ENCODE assay signal across 28 cellular contexts in genomic region chr7:143048827-143049226, GRCh38. TPM values are rescaled to one million over a fixed set of nuclear protein-coding genes. Genes with fewer than 3 reads are reported as not detected.
A peak's percentile ranks its signal among the peaks of the same experiment; 100 is the strongest.
DNase-seq lines count a peak whose midpoint lies in the region; ATAC-seq and TF ChIP-seq lines count a peak whose summit lies in the region.
"Had no signal": no experiment of that assay in that cellular context is flagged by ENCODE, and none has a peak within 500 bp of the region (broad histone marks: within the 10 kb centered on the region; RNA-seq: fewer than 3 reads in every experiment).

No MANE protein-coding gene starts in this region.

- no peaks in the 10 kb centered on the region for H3K36me3 Mint-ChIP-seq in activated T-cell treated with anti-CD3 and anti-CD28 coated beads, Interleukin-2, amount 50 U/mL, for 72 hours (ENCODE audit: insufficient read depth in 2 of 2)
- no peaks in the 10 kb centered on the region for H3K36me3 Mint-ChIP-seq in activated T-cell treated with anti-CD3 and anti-CD28 coated beads, Interleukin-2, amount 50 U/mL, for 24 hours (ENCODE audit: low read depth)
- peaks cover 0 to 1% of the 10 kb centered on the region in 2 donors for H3K36me3 Mint-ChIP-seq in stimulated activated naive B cell treated with anti-CD40 and anti-IgM and Interleukin-4, amounts not matched to agents 10 μg/mL and 1 μg/mL and 100 μg/mL, for 72 hours

- H3K9me3 Mint-ChIP-seq in activated T-cell treated with anti-CD3 and anti-CD28 coated beads, Interleukin-2, amount 50 U/mL, for 72 hours = no peaks in the 10 kb centered on the region
- H3K9me3 Mint-ChIP-seq in activated T-cell treated with anti-CD3 and anti-CD28 coated beads, Interleukin-2, amount 50 U/mL, for 24 hours = no peaks in the 10 kb centered on the region
- no peaks in the 10 kb centered on the region for H3K9me3 Mint-ChIP-seq in stimulated activated naive B cell treated with anti-CD40 and anti-IgM and Interleukin-4, amounts not matched to agents 10 μg/mL and 1 μg/mL and 100 μg/mL, for 72 hours
- H3K9me3 Mint-ChIP-seq: activated CD4-positive, alpha-beta T cell treated with anti-CD3 and anti-CD28 coated beads, Interleukin-2, amount 10 ng/mL, durations not matched to agents 7 days and 5 days; central memory CD8-positive, alpha-beta T cell; neural crest cell had no signal

- peak; percentile 63 to 69 for ATAC-seq in activated T-cell treated with anti-CD3 and anti-CD28 coated beads, Interleukin-2, amount 50 U/mL, for 72 hours (replicated peaks in 1 of 2)
- ATAC-seq in stimulated activated naive B cell treated with anti-CD40 and anti-IgM and Interleukin-4, amounts not matched to agents 10 μg/mL and 1 μg/mL and 100 μg/mL, for 72 hours (replicated peaks) = peak; percentile 71
- no peak for ATAC-seq in GM18907 (IDR thresholded peaks at IDR 0.05; ENCODE audit: unreplicated experiment)
- ATAC-seq: left lobe of liver had no signal

- DNase-seq in activated T-cell treated with anti-CD3 and anti-CD28 coated beads, Interleukin-2, amount 50 U/mL, for 72 hours = no peak
- no peak for DNase-seq in activated T-cell treated with anti-CD3 and anti-CD28 coated beads, Interleukin-2, amount 50 U/mL, for 24 hours
- DNase-seq in LoVo (ENCODE audit: low spot score) = peak; percentile 70
- DNase-seq in fibroblast of the aortic adventitia (ENCODE audit: low read depth) = peak; percentile 50
- DNase-seq in stimulated activated naive B cell treated with anti-CD40 and anti-IgM and Interleukin-4, amounts not matched to agents 10 μg/mL and 1 μg/mL and 100 μg/mL, for 72 hours = no peak
- DNase-seq in NOMO-1 treated with dmso at 0.1 percent for 144 hours (lab: John Stamatoyannopoulos, UW; ENCODE audit: unreplicated experiment) = no peak
- no peak for DNase-seq in kidney tubule cell (ENCODE audit: low spot score)
- DNase-seq: activated CD4-positive, alpha-beta T cell treated with anti-CD3 and anti-CD28 coated beads, Interleukin-2, amount 10 ng/mL, durations not matched to agents 7 days and 5 days; activated CD8-positive, alpha-beta memory T cell treated with anti-CD3 and anti-CD28 coated beads, Interleukin-2, amount 50 U/mL, for 48 hours; aorta; midbrain; NCI-H187; NCI-H226; NCI-H774; PC-9; SIG-M5; stimulated activated CD4-positive, alpha-beta T cell treated with anti-CD3 and anti-CD28 coated beads, Interleukin-4, amount 100 ng/mL, for 1 hour; T-helper 1 cell had no signal

- no peak for TF ChIP-seq CTCF in fibroblast of the aortic adventitia (IDR thresholded peaks at IDR 0.05; ENCODE audit: insufficient read depth, low read length)

- no peak overlapping the region for H3K27ac Mint-ChIP-seq in activated T-cell treated with anti-CD3 and anti-CD28 coated beads, Interleukin-2, amount 50 U/mL, for 72 hours
- no peak overlapping the region for H3K27ac Mint-ChIP-seq in activated T-cell treated with anti-CD3 and anti-CD28 coated beads, Interleukin-2, amount 50 U/mL, for 24 hours
- no peak overlapping the region for H3K27ac Mint-ChIP-seq in stimulated activated naive B cell treated with anti-CD40 and anti-IgM and Interleukin-4, amounts not matched to agents 10 μg/mL and 1 μg/mL and 100 μg/mL, for 72 hours
- H3K27ac Mint-ChIP-seq: activated CD4-positive, alpha-beta T cell treated with anti-CD3 and anti-CD28 coated beads, Interleukin-2, amount 10 ng/mL, durations not matched to agents 7 days and 5 days had no signal

- H3K27me3 Mint-ChIP-seq in activated T-cell treated with anti-CD3 and anti-CD28 coated beads, Interleukin-2, amount 50 U/mL, for 72 hours (ENCODE audit: low read depth) = peaks cover 12% of the 10 kb centered on the region
- peaks cover 20% of the 10 kb centered on the region for H3K27me3 Mint-ChIP-seq in activated T-cell treated with anti-CD3 and anti-CD28 coated beads, Interleukin-2, amount 50 U/mL, for 24 hours
- H3K27me3 Mint-ChIP-seq in stimulated activated naive B cell treated with anti-CD40 and anti-IgM and Interleukin-4, amounts not matched to agents 10 μg/mL and 1 μg/mL and 100 μg/mL, for 72 hours = no peaks in the 10 kb centered on the region

- H3K4me3 Mint-ChIP-seq in activated T-cell treated with anti-CD3 and anti-CD28 coated beads, Interleukin-2, amount 50 U/mL, for 72 hours = no peak overlapping the region
- H3K4me3 Mint-ChIP-seq in activated T-cell treated with anti-CD3 and anti-CD28 coated beads, Interleukin-2, amount 50 U/mL, for 24 hours = no peak overlapping the region
- no peak overlapping the region for H3K4me3 Mint-ChIP-seq in stimulated activated naive B cell treated with anti-CD40 and anti-IgM and Interleukin-4, amounts not matched to agents 10 μg/mL and 1 μg/mL and 100 μg/mL, for 72 hours
- H3K4me3 Mint-ChIP-seq: activated CD4-positive, alpha-beta T cell treated with anti-CD3 and anti-CD28 coated beads, Interleukin-2, amount 10 ng/mL, durations not matched to agents 7 days and 5 days; central memory CD8-positive, alpha-beta T cell; neural crest cell had no signal

- no peaks in the 10 kb centered on the region for H3K4me1 Mint-ChIP-seq in activated T-cell treated with anti-CD3 and anti-CD28 coated beads, Interleukin-2, amount 50 U/mL, for 72 hours (ENCODE audit: low read depth)
- H3K4me1 Mint-ChIP-seq in activated T-cell treated with anti-CD3 and anti-CD28 coated beads, Interleukin-2, amount 50 U/mL, for 24 hours (ENCODE audit: low read depth) = peaks cover 9% of the 10 kb centered on the region
- H3K4me1 Mint-ChIP-seq in stimulated activated naive B cell treated with anti-CD40 and anti-IgM and Interleukin-4, amounts not matched to agents 10 μg/mL and 1 μg/mL and 100 μg/mL, for 72 hours = peaks cover 47 to 70% of the 10 kb centered on the region in 2 donors
- H3K4me1 Mint-ChIP-seq: activated CD4-positive, alpha-beta T cell treated with anti-CD3 and anti-CD28 coated beads, Interleukin-2, amount 10 ng/mL, durations not matched to agents 7 days and 5 days; central memory CD8-positive, alpha-beta T cell; neural crest cell had no signal

- H3K4me3 ChIP-seq in fibroblast of the aortic adventitia (ENCODE audit: low read depth, low read length) = no peak overlapping the region
- H3K4me3 ChIP-seq: PC-9, skin epidermis had no signal

RNA-seq across cellular contexts. Expression of gene OR6V1, which starts 3.3 kb away (rescaled TPM):
- not detected for total RNA-seq in activated T-cell treated with anti-CD3 and anti-CD28 coated beads, Interleukin-2, amount 50 U/mL, for 72 hours
- total RNA-seq in fibroblast of the aortic adventitia (ENCODE audit: low replicate concordance) = not detected in 2 replicates
- total RNA-seq: A673; activated CD4-positive, alpha-beta T cell treated with anti-CD3 and anti-CD28 coated beads, Interleukin-2, amount 10 ng/mL, durations not matched to agents 7 days and 5 days; aorta; glomerular endothelial cell; left lobe of liver; neural crest cell; PC-9; progenitor cell of endocrine pancreas; subcutaneous adipose tissue; ureter had no signal

RNA-seq across cellular contexts. Expression of gene OR9A2, which starts 21.9 kb away (rescaled TPM):
- under 1 TPM in 1 of 2 donors, not detected in 1; 0.32 TPM for total RNA-seq in activated T-cell treated with anti-CD3 and anti-CD28 coated beads, Interleukin-2, amount 50 U/mL, for 72 hours
- total RNA-seq in fibroblast of the aortic adventitia (ENCODE audit: low replicate concordance) = not detected in 2 replicates
- total RNA-seq: A673; activated CD4-positive, alpha-beta T cell treated with anti-CD3 and anti-CD28 coated beads, Interleukin-2, amount 10 ng/mL, durations not matched to agents 7 days and 5 days; left lobe of liver; neural crest cell; PC-9; progenitor cell of endocrine pancreas; subcutaneous adipose tissue; ureter had no signal

Comparison
In these comparisons a context has a peak if more than half of its experiments do, and no peak if none do; other contexts are left out.
1. DNase-seq: peak in LoVo (single experiment) and fibroblast of the aortic adventitia (single experiment); none in activated T-cell treated with anti-CD3 and anti-CD28 coated beads, Interleukin-2, amount 50 U/mL, for 72 hours (0 of 2), activated T-cell treated with anti-CD3 and anti-CD28 coated beads, Interleukin-2, amount 50 U/mL, for 24 hours (single experiment), stimulated activated naive B cell treated with anti-CD40 and anti-IgM and Interleukin-4, amounts not matched to agents 10 μg/mL and 1 μg/mL and 100 μg/mL, for 72 hours (single experiment), NOMO-1 treated with dmso at 0.1 percent for 144 hours (single experiment) and kidney tubule cell (single experiment).